Comparison of ENCODE assay signal across 1 cellular context in the genomic region with DNA sequence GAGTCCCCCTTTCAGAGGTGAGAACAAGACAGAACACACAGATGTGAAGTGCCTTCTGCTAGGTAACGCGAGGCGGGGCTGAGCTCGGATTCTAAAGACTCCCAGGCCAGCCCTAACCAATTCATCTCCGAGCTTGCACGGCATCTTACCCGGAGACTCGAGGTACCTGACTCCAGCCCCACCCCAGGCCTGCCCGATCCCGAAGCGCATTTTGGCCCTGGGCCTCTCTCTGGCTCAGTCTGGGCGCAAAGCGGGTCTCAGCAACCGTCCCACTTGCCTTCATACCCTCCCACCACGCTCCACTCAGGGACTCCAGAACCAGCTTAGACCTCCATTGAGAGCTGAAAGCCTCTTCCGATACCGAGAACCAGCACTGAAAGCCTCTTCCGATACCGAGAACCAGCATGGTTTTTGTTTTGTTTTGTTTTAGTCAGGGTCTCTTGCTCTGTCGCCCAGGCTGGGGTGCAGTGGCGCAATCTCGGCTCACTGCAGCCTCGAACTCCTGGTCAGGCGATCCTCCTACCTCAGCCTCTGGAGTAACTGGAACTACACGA.
TF ChIP-seq lines count a peak whose summit lies in the region.

No MANE protein-coding gene starts in this region.

TF ChIP-seq in H1, 55 proteins besides CTCF, POLR2A, EP300 and RAD21:
- TF ChIP-seq CEBPB (IDR thresholded peaks at IDR 0.05; ENCODE audit: low read depth, low read length) (0 out of 2 replicates have a peak, but pooled peaks have one; percentile 34), TAF7 (optimal IDR thresholded peaks at IDR 0.05; ENCODE audit: borderline replicate concordance, low read depth, low read length) (peak; percentile 10), SIRT6 (IDR thresholded peaks at IDR 0.05; ENCODE audit: low read length) (no peak), SIN3A (conservative IDR thresholded peaks at IDR 0.05 in 1 of 2, IDR thresholded peaks at IDR 0.05 in 1 of 2; ENCODE audit: low read depth in 1 of 2, low read length in 2 of 2) (peak in 1 of 2 experiments; percentile 53; a peak in 1 of 4 replicates), POLR2AphosphoS5 (IDR thresholded peaks at IDR 0.05; ENCODE audit: low read depth, low read length) (peak; percentile 69), SP1 (IDR thresholded peaks at IDR 0.05; ENCODE audit: low read depth, low read length) (0 out of 2 replicates have a peak, but pooled peaks have one; percentile 21), ASH2L (IDR thresholded peaks at IDR 0.05; ENCODE audit: low read length) (peak; percentile 59), JUN (IDR thresholded peaks at IDR 0.05; ENCODE audit: low read depth, low read length) (no peak), JUND (IDR thresholded peaks at IDR 0.05; ENCODE audit: low read length) (no peak), TBP (IDR thresholded peaks at IDR 0.05; ENCODE audit: low read depth, low read length) (peak; percentile 54; the same call in 1 of the 2 replicates), YY1 (IDR thresholded peaks at IDR 0.05; ENCODE audit: low read depth, low read length) (0 out of 2 replicates have a peak, but pooled peaks have one; percentile 15), RBBP5 (IDR thresholded peaks at IDR 0.05; ENCODE audit: borderline replicate concordance, low read depth, low read length) (0 out of 2 replicates have a peak, but pooled peaks have one; percentile 27), RNF2 (IDR thresholded peaks at IDR 0.05; ENCODE audit: borderline replicate concordance, low read depth, low read length, missing control alignments, poor library complexity, severe bottlenecking) (no peak), TAF1 (IDR thresholded peaks at IDR 0.05; ENCODE audit: low read depth, low read length) (peak; percentile 64), ZNF274 (IDR thresholded peaks at IDR 0.05; ENCODE audit: borderline replicate concordance, extremely low read depth, low read length) (no peak), SAP30 (IDR thresholded peaks at IDR 0.05; ENCODE audit: insufficient read depth, insufficient replicate concordance, low read length) (peak; percentile 43), SRF (IDR thresholded peaks at IDR 0.05; ENCODE audit: low read depth, low read length) (peak; percentile 72), HDAC6 (IDR thresholded peaks at IDR 0.05; ENCODE audit: low read depth, low read length) (no peak), SP4 (IDR thresholded peaks at IDR 0.05; ENCODE audit: low read length) (no peak), CHD1 (IDR thresholded peaks at IDR 0.05; ENCODE audit: low read depth, low read length) (no peak), MAX (IDR thresholded peaks at IDR 0.05) (no peak), POU5F1 (IDR thresholded peaks at IDR 0.05; ENCODE audit: low read depth, low read length) (no peak), SIX5 (IDR thresholded peaks at IDR 0.05; ENCODE audit: low read depth, low read length) (no peak)
